8 cellular contexts compared by ENCODE assay signal in genomic region chr2:147398301-147398700, GRCh38.
"Had no signal": no experiment of that assay in that cellular context is flagged by ENCODE, and none has a peak within 500 bp of the region (broad histone marks: within the 10 kb centered on the region; RNA-seq: fewer than 3 reads in every experiment).

No MANE protein-coding gene starts in this region.

- DNase-seq: IMR-90, KBM-7, KG1 had no signal

- H3K4me1 Mint-ChIP-seq: IgD-negative memory B cell had no signal

- H3K27ac Mint-ChIP-seq: IgD-negative memory B cell had no signal

- H3K27me3 Mint-ChIP-seq: IgD-negative memory B cell had no signal

- H3K27ac ChIP-seq: HL-60 had no signal

- H3K9me3 Mint-ChIP-seq: IgD-negative memory B cell had no signal

- H3K36me3 Mint-ChIP-seq: IgD-negative memory B cell had no signal

- FAIRE-seq: HepG2, HTR-8/SVneo, K562 had no signal

- H3K4me3 ChIP-seq: K562 had no signal

- H3K4me3 Mint-ChIP-seq: IgD-negative memory B cell had no signal
